In genomic region chr19:45419396-45419795, GRCh38 we compare ENCODE assay signal across 1 cellular context.
A peak's percentile ranks its signal among the peaks of the same experiment; 100 is the strongest.
TF ChIP-seq lines count a peak whose summit lies in the region.

No MANE protein-coding gene starts in this region.

TF ChIP-seq in K562, 482 proteins besides CTCF, POLR2A, EP300 and RAD21:
- TF ChIP-seq, protein P1, sequence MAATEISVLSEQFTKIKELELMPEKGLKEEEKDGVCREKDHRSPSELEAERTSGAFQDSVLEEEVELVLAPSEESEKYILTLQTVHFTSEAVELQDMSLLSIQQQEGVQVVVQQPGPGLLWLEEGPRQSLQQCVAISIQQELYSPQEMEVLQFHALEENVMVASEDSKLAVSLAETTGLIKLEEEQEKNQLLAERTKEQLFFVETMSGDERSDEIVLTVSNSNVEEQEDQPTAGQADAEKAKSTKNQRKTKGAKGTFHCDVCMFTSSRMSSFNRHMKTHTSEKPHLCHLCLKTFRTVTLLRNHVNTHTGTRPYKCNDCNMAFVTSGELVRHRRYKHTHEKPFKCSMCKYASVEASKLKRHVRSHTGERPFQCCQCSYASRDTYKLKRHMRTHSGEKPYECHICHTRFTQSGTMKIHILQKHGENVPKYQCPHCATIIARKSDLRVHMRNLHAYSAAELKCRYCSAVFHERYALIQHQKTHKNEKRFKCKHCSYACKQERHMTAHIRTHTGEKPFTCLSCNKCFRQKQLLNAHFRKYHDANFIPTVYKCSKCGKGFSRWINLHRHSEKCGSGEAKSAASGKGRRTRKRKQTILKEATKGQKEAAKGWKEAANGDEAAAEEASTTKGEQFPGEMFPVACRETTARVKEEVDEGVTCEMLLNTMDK (IDR thresholded peaks at IDR 0.05; ENCODE audit: borderline replicate concordance, insufficient read depth, low read depth, low read length, poor library complexity, severe bottlenecking), result no peak
- TF ChIP-seq DDX20 (tag; IDR thresholded peaks at IDR 0.05; ENCODE audit: low read depth) (no peak), RBFOX2 (IDR thresholded peaks at IDR 0.05; ENCODE audit: low read depth, low read length) (peak; percentile 30; the same call in 1 of the 2 replicates), SRSF3 (IDR thresholded peaks at IDR 0.05; ENCODE audit: insufficient read depth, low read length) (no peak), NCOA2 (IDR thresholded peaks at IDR 0.05; ENCODE audit: partially characterized antibody in 2 of 2) (no peak), ZBTB49 (CRISPR knock-in tag; IDR thresholded peaks at IDR 0.05; ENCODE audit: borderline replicate concordance) (no peak)
